In the genomic region with DNA sequence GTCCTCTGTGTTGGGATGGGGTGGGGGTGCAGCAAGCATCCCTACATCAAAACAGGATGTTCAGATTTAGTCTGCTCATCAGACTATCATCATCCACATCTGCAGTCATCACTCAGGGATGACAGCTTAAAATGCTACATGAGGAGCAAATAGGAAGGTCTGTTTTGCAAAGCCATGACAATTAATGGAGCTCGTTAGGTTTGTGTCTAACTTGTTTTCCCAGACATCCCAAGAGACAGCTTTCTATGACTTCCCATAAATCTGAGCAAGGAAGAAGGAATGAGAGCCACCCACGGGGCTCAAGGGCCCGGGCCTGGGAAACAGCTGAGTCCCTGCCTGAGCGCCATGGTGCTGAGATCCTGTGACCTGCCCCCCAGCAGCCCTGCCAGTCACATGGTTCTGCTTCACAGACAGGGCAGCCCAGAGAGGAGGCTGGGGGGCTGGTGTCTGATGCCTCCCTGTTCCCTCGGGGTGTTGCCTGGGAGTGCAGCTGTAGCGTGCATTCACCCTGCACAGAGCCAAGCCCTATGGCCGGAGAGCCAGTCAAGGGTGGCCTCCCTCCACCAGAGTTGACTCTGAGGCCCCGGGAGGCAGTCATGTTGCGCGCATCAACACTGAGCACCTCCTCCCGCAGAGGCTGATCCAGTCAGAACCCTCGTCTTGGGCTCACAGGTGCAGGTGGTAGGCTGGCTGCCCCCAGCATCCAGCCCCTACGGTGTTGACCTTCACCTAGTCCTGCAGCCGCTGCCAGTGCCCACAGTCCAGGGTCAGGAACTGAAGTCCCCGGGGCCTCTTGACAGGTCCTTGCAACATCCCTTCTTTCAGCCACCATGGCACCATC, we compare ENCODE assay signal across 8 cellular contexts. TPM values are rescaled to one million over a fixed set of nuclear protein-coding genes. Genes with fewer than 3 reads are reported as not detected.
DNase-seq lines count a peak whose midpoint lies in the region; ATAC-seq and TF ChIP-seq lines count a peak whose summit lies in the region.
"Had no signal": no experiment of that assay in that cellular context is flagged by ENCODE, and none has a peak within 500 bp of the region (broad histone marks: within the 10 kb centered on the region; RNA-seq: fewer than 3 reads in every experiment).

No MANE protein-coding gene starts in this region.

- TF ChIP-seq POLR2A in stomach (IDR thresholded peaks at IDR 0.05) (no peak), thyroid gland (IDR thresholded peaks at IDR 0.05) (no peak)

- H3K4me1 ChIP-seq in SJSA1 (replicated peaks): peaks cover 40% of the 10 kb centered on the region
- H3K4me1 ChIP-seq in right cardiac atrium (ENCODE audit: control insufficient read depth, insufficient read depth, low read length): peaks cover 11% of the 10 kb centered on the region
- no peaks in the 10 kb centered on the region for H3K4me1 ChIP-seq in stomach
- H3K4me1 ChIP-seq in thyroid gland: peaks cover 0 to 19% of the 10 kb centered on the region in 2 donors

- TF ChIP-seq CTCF in AG10803 (conservative IDR thresholded peaks at IDR 0.05; ENCODE audit: low read length) (no peak), stomach (IDR thresholded peaks at IDR 0.05) (no peak), thyroid gland (IDR thresholded peaks at IDR 0.05) (no peak)

- H3K27ac ChIP-seq in SJSA1 (peak overlapping the region; percentile 24; the same call in 1 of the 2 replicates), right cardiac atrium (ENCODE audit: low read length) (peak overlapping the region; percentile 30), stomach (no peak overlapping the region), thyroid gland (peak overlapping the region in 1 of 3 donors; percentile 2)

- H3K9me3 ChIP-seq in SJSA1 (replicated peaks): no peaks in the 10 kb centered on the region
- H3K9me3 ChIP-seq in right cardiac atrium (ENCODE audit: control insufficient read depth, low read length): no peaks in the 10 kb centered on the region
- no peaks in the 10 kb centered on the region for H3K9me3 ChIP-seq in stomach
- no peaks in the 10 kb centered on the region for H3K9me3 ChIP-seq in thyroid gland

- intact Hi-C loops in right cardiac atrium (cut with DNase I): no loop called here
- intact Hi-C loops in stomach (cut with DNase I; ENCODE audit: low total_unique reads): no loop called here
- intact Hi-C loops in thyroid gland (cut with DNase I): no loop called here

- ATAC-seq in right cardiac atrium: peak in 1 of 2 donors; percentile 5
- no peak for ATAC-seq in HG03460 (IDR thresholded peaks at IDR 0.05; ENCODE audit: unreplicated experiment)

- H3K27me3 ChIP-seq in SJSA1 (replicated peaks): no peaks in the 10 kb centered on the region
- H3K27me3 ChIP-seq in right cardiac atrium (ENCODE audit: control insufficient read depth, insufficient read depth): no peaks in the 10 kb centered on the region
- H3K27me3 ChIP-seq in stomach: no peaks in the 10 kb centered on the region
- no peaks in the 10 kb centered on the region for H3K27me3 ChIP-seq in thyroid gland

- 74% methylated on average over 15 of the region's 15 CpGs for WGBS in right cardiac atrium
- WGBS in stomach, 5 donors: 68 to 88% (median 87%) methylated on average over 4 to 15 of the region's 15 CpGs
- WGBS in thyroid gland, 2 donors: 80 to 86% methylated on average over 11 to 15 of the region's 15 CpGs

- peaks cover 86% of the 10 kb centered on the region for H3K36me3 ChIP-seq in SJSA1
- peaks cover 60 to 99% (median 99%) of the 10 kb centered on the region in 4 donors for H3K36me3 ChIP-seq in stomach
- peaks cover 30 to 51% of the 10 kb centered on the region in 2 donors for H3K36me3 ChIP-seq in thyroid gland

- H3K4me3 ChIP-seq in AG10803 (ENCODE audit: low read length) (no peak overlapping the region), SJSA1 (no peak overlapping the region), right cardiac atrium (ENCODE audit: low read length) (no peak overlapping the region), stomach (no peak overlapping the region), thyroid gland (replicated peaks in 1 of 3) (no peak overlapping the region)

- DNase-seq in AG10803 (ENCODE audit: low read depth) (peak; percentile 75), SJSA1 (ENCODE audit: low read depth in 1 of 2, low spot score in 2 of 2) (peak; percentile 39 to 55), right cardiac atrium (peak in 1 of 3 donors; percentile 62), stomach (no peak), thyroid gland (no peak)
- DNase-seq: NCI-H2029 treated with DMSO at 0.1 percent for 48 hours; stimulated activated CD4-positive, alpha-beta T cell treated with anti-CD3 and anti-CD28 coated beads, Interleukin-2, amount 100 ng/mL, for 48 hours had no signal

- TF ChIP-seq EP300 in stomach (IDR thresholded peaks at IDR 0.05): no peak

RNA-seq across cellular contexts. Expression of gene DERL3, which starts 12.1 kb away (rescaled TPM):
- not detected in 2 replicates for total RNA-seq in SJSA1 (2014; rRNA removed; shearing (Covaris generic))
- total RNA-seq in right cardiac atrium (10 to 100 TPM in 2 of 4 donors, 1 to 10 TPM in 2; 6.1 to 11.6 (median 9.2) TPM), stomach (10 to 100 TPM in 2 of 5 donors, 1 to 10 TPM in 2, under 1 TPM in 1; 0.45 to 24.1 (median 5.2) TPM), thyroid gland (10 to 100 TPM in 1 of 4 donors, 1 to 10 TPM in 3; 1.6 to 15.9 (median 4.1) TPM)
- polyA plus RNA-seq in right cardiac atrium (5.0 TPM), stomach (10 to 100 TPM in 1 of 3 donors, 1 to 10 TPM in 2; 6.2 to 24.5 (median 7.9) TPM)

RNA-seq across cellular contexts. Expression of gene SLC2A11, which starts 30.9 kb away (rescaled TPM):
- total RNA-seq in SJSA1 (2014; rRNA removed; shearing (Covaris generic)): 0.50 and 3.0 TPM in 2 replicates
- total RNA-seq in right cardiac atrium (10 to 100 TPM; 12.0 to 27.2 (median 21.0) TPM), stomach (10 to 100 TPM in 1 of 5 donors, 1 to 10 TPM in 4; 3.2 to 10.3 (median 6.6) TPM), thyroid gland (10 to 100 TPM; 17.5 to 30.0 (median 24.3) TPM)
- polyA plus RNA-seq in right cardiac atrium (23.4 TPM), stomach (1 to 10 TPM; 5.8 to 9.1 (median 6.7) TPM)

RNA-seq across cellular contexts. Expression of gene SMARCB1, which starts 40.0 kb away (rescaled TPM):
- total RNA-seq in SJSA1 (2014; rRNA removed; shearing (Covaris generic)): 91.8 and 121 TPM in 2 replicates
- 10 to 100 TPM; 48.8 to 55.9 (median 49.4) TPM for total RNA-seq in right cardiac atrium
- polyA plus RNA-seq in right cardiac atrium: 41.1 TPM
- total RNA-seq in stomach: 10 to 100 TPM; 13.4 to 74.6 (median 48.2) TPM
- 10 to 100 TPM; 34.0 to 44.4 (median 37.2) TPM for polyA plus RNA-seq in stomach
- total RNA-seq in thyroid gland: 100 to 1,000 TPM in 1 of 4 donors, 10 to 100 TPM in 3; 59.8 to 107 (median 75.4) TPM

RNA-seq across cellular contexts. Expression of gene MMP11, which starts 54.1 kb away (rescaled TPM):
- total RNA-seq in SJSA1 (2014; rRNA removed; shearing (Covaris generic)): 14.5 and 32.4 TPM in 2 replicates
- total RNA-seq in right cardiac atrium (10 to 100 TPM in 2 of 4 donors, 1 to 10 TPM in 2; 2.8 to 15.4 (median 11.5) TPM), stomach (10 to 100 TPM in 1 of 5 donors, 1 to 10 TPM in 2, not detected in 2; 2.3 to 54.2 (median 5.3) TPM), thyroid gland (1 to 10 TPM in 3 of 4 donors, under 1 TPM in 1; 0.38 to 2.3 (median 1.7) TPM)
- polyA plus RNA-seq in right cardiac atrium (5.9 TPM), stomach (1 to 10 TPM in 2 of 3 donors, under 1 TPM in 1; 0.50 to 2.0 (median 2.0) TPM)

RNA-seq across cellular contexts. Expression of gene CHCHD10, which starts 59.0 kb away (rescaled TPM):
- total RNA-seq in SJSA1 (2014; rRNA removed; shearing (Covaris generic)): 6.4 and 47.7 TPM in 2 replicates
- 1,000 to 10,000 TPM in 3 of 4 donors, 100 to 1,000 TPM in 1; 993 to 1,434 (median 1,175) TPM for total RNA-seq in right cardiac atrium
- 1,153 TPM for polyA plus RNA-seq in right cardiac atrium
- 100 to 1,000 TPM in 1 of 5 donors, 10 to 100 TPM in 2, 1 to 10 TPM in 2; 5.8 to 589 (median 43.2) TPM for total RNA-seq in stomach
- polyA plus RNA-seq in stomach: 100 to 1,000 TPM; 159 to 204 (median 168) TPM
- total RNA-seq in thyroid gland: 100 to 1,000 TPM in 1 of 4 donors, 10 to 100 TPM in 2, 1 to 10 TPM in 1; 9.4 to 154 (median 47.0) TPM

Comparison
In these comparisons a context has a peak if more than half of its experiments do, and no peak if none do; other contexts are left out.
1. DNase-seq: peak in AG10803 (single experiment) and SJSA1 (2 of 2); none in stomach (single experiment) and thyroid gland (0 of 2).
2. H3K27ac ChIP-seq: peak in SJSA1 (single experiment) and right cardiac atrium (single experiment); none in stomach (0 of 5).